In the genomic region with DNA sequence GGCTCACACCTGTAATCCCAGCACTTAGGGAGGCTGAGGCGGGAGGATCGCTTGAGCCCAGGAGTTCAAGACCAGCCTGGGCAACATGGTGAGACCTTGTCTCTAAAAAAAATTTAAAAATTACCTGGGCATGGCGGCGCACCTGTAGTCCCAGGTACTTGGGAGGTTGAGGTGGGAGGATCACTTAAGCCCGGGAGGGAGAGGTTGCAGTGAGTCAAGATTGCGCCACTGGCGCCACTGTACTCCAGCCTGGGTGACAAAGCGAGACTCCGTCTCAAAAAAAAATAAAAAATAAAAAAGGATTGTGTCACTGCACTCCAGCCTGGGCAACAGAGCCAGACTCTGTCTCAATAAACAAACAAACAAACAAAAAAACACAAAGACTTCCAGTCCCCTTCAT, we compare ENCODE assay signal across 8 cellular contexts. TPM values are rescaled to one million over a fixed set of nuclear protein-coding genes. Genes with fewer than 3 reads are reported as not detected.
A peak's percentile ranks its signal among the peaks of the same experiment; 100 is the strongest.
DNase-seq lines count a peak whose midpoint lies in the region; ATAC-seq, FAIRE-seq and TF ChIP-seq lines count a peak whose summit lies in the region.
"Not testable (repeated sequence)": the region's sequence is repeated elsewhere in the genome, so short reads cannot be mapped to it uniquely, and the experiment has no call there.

No MANE protein-coding gene starts in this region.

- H3K4me3 ChIP-seq in HEK293 (ENCODE audit: low read depth, low read length); body of pancreas; HepG2 (replicated peaks in 1 of 3; ENCODE audit: insufficient read depth in 1 of 3, low read depth in 2 of 3, low read length in 3 of 3); neural progenitor cell; thymus (ENCODE audit: low read length): not testable (repeated sequence)

- H2AFZ ChIP-seq in HepG2 (ENCODE audit: low read length); neural progenitor cell (replicated peaks): not testable (repeated sequence)

- not testable (repeated sequence) for H3K4me1 ChIP-seq in HEK293 (ENCODE audit: control insufficient read depth, insufficient read depth, low read length)
- H3K4me1 ChIP-seq in body of pancreas, result peaks cover 72% of the 10 kb centered on the region
- peaks cover 67% of the 10 kb centered on the region for H3K4me1 ChIP-seq in HepG2 (ENCODE audit: insufficient read depth, low read length)
- peaks cover 22% of the 10 kb centered on the region for H3K4me1 ChIP-seq in neural progenitor cell
- peaks cover 50% of the 10 kb centered on the region for H3K4me1 ChIP-seq in thymus (ENCODE audit: control insufficient read depth, insufficient read depth, low read length)

- not testable (repeated sequence) for ATAC-seq in body of pancreas, HepG2

- H3K4me2 ChIP-seq in HepG2 (ENCODE audit: low read depth, low read length); neural progenitor cell: not testable (repeated sequence)

- not testable (repeated sequence) for TF ChIP-seq RAD21 in HepG2 (CRISPR knock-in tag; IDR thresholded peaks at IDR 0.05)

- peak overlapping the region; percentile 25 for H3K4me3 Mint-ChIP-seq in T-helper 1 cell treated with Interleukin-12 subunit alpha and Interleukin-12 subunit beta and Interleukin-4 antibody, amounts not matched to agents 30 μg/mL and 1 μg/mL, for 36 hours
- H3K4me3 Mint-ChIP-seq in activated CD4-positive, alpha-beta T cell treated with anti-CD3 and anti-CD28 coated beads, Interleukin-2, amount 10 ng/mL, durations not matched to agents 7 days and 5 days; neural progenitor cell: not testable (repeated sequence)

- H4K20me1 ChIP-seq in HepG2 (ENCODE audit: insufficient read depth, low read length); neural progenitor cell (ENCODE audit: low read depth): not testable (repeated sequence)

- H3K9me3 Mint-ChIP-seq in T-helper 1 cell treated with Interleukin-12 subunit alpha and Interleukin-12 subunit beta and Interleukin-4 antibody, amounts not matched to agents 30 μg/mL and 1 μg/mL, for 36 hours; activated CD4-positive, alpha-beta T cell treated with anti-CD3 and anti-CD28 coated beads, Interleukin-2, amount 10 ng/mL, durations not matched to agents 7 days and 5 days; neural progenitor cell: not testable (repeated sequence)

- H3F3A ChIP-seq in neural progenitor cell (ENCODE audit: low read depth), result peaks cover 14% of the 10 kb centered on the region

- BruUV-seq in HepG2 (replicated peaks; lab: Mats Ljungman, UMichigan), result not testable (repeated sequence)

- H3K27me3 ChIP-seq in body of pancreas; HepG2 (ENCODE audit: control insufficient read depth in 1 of 2, insufficient read depth in 2 of 2, low read length in 2 of 2); neural progenitor cell; thymus (ENCODE audit: control insufficient read depth, insufficient read depth): not testable (repeated sequence)

- not testable (repeated sequence) for H3K36me3 ChIP-seq in HEK293 (ENCODE audit: control insufficient read depth in 2 of 2, insufficient read depth in 1 of 2, low read length in 2 of 2); body of pancreas (replicated peaks in 1 of 2; ENCODE audit: insufficient read depth in 1 of 2, low read depth in 2 of 2); HepG2 (replicated peaks in 1 of 2; ENCODE audit: control insufficient read depth in 1 of 2, insufficient read depth in 2 of 2, low read length in 2 of 2); neural progenitor cell; thymus (ENCODE audit: control insufficient read depth, insufficient read depth)

- peaks cover 37% of the 10 kb centered on the region for H3K36me3 Mint-ChIP-seq in T-helper 1 cell treated with Interleukin-12 subunit alpha and Interleukin-12 subunit beta and Interleukin-4 antibody, amounts not matched to agents 30 μg/mL and 1 μg/mL, for 36 hours (ENCODE audit: low read depth)
- H3K36me3 Mint-ChIP-seq in activated CD4-positive, alpha-beta T cell treated with anti-CD3 and anti-CD28 coated beads, Interleukin-2, amount 10 ng/mL, durations not matched to agents 7 days and 5 days (ENCODE audit: low read depth), result peaks cover 60% of the 10 kb centered on the region
- not testable (repeated sequence) for H3K36me3 Mint-ChIP-seq in neural progenitor cell

- TF ChIP-seq CTCF in C4-2B (conservative IDR thresholded peaks at IDR 0.05); HEK293 (tag by site-specific recombination; IDR thresholded peaks at IDR 0.05); body of pancreas (IDR thresholded peaks at IDR 0.05); HepG2 (CRISPR knock-in tag; IDR thresholded peaks at IDR 0.05); neural progenitor cell (IDR thresholded peaks at IDR 0.05): not testable (repeated sequence)

- H3K27me3 Mint-ChIP-seq in T-helper 1 cell treated with Interleukin-12 subunit alpha and Interleukin-12 subunit beta and Interleukin-4 antibody, amounts not matched to agents 30 μg/mL and 1 μg/mL, for 36 hours (ENCODE audit: low read depth); activated CD4-positive, alpha-beta T cell treated with anti-CD3 and anti-CD28 coated beads, Interleukin-2, amount 10 ng/mL, durations not matched to agents 7 days and 5 days: not testable (repeated sequence)
- H3K27me3 Mint-ChIP-seq in neural progenitor cell (ENCODE audit: insufficient read depth, low read depth), result peaks cover 12% of the 10 kb centered on the region

- not testable (repeated sequence) for TF ChIP-seq POLR2A in body of pancreas (IDR thresholded peaks at IDR 0.05); HepG2 (IDR thresholded peaks at IDR 0.05; ENCODE audit: insufficient read depth in 1 of 2, low read depth in 2 of 2, low read length in 2 of 2)

- FAIRE-seq in HepG2 (lab: Jason Lieb, UNC), result not testable (repeated sequence)

- not testable (repeated sequence) for TF ChIP-seq EP300 in HepG2 (IDR thresholded peaks at IDR 0.05; ENCODE audit: low read depth in 2 of 2, low read length in 2 of 2); HepG2 (CRISPR knock-in tag; IDR thresholded peaks at IDR 0.05; ENCODE audit: borderline replicate concordance)

- not testable (repeated sequence) for H3K9ac ChIP-seq in HepG2 (ENCODE audit: insufficient read depth, low read depth, low read length); neural progenitor cell

- peak overlapping the region; percentile 80 for H3K27ac Mint-ChIP-seq in T-helper 1 cell treated with Interleukin-12 subunit alpha and Interleukin-12 subunit beta and Interleukin-4 antibody, amounts not matched to agents 30 μg/mL and 1 μg/mL, for 36 hours
- peak overlapping the region; percentile 31 for H3K27ac Mint-ChIP-seq in activated CD4-positive, alpha-beta T cell treated with anti-CD3 and anti-CD28 coated beads, Interleukin-2, amount 10 ng/mL, durations not matched to agents 7 days and 5 days
- H3K27ac Mint-ChIP-seq in neural progenitor cell, result peak overlapping the region; percentile 92

- H3K4me1 Mint-ChIP-seq in T-helper 1 cell treated with Interleukin-12 subunit alpha and Interleukin-12 subunit beta and Interleukin-4 antibody, amounts not matched to agents 30 μg/mL and 1 μg/mL, for 36 hours (ENCODE audit: low read depth), result peaks cover 62% of the 10 kb centered on the region
- peaks cover 68% of the 10 kb centered on the region for H3K4me1 Mint-ChIP-seq in activated CD4-positive, alpha-beta T cell treated with anti-CD3 and anti-CD28 coated beads, Interleukin-2, amount 10 ng/mL, durations not matched to agents 7 days and 5 days
- peaks cover 39% of the 10 kb centered on the region for H3K4me1 Mint-ChIP-seq in neural progenitor cell

- DNase-seq in activated CD4-positive, alpha-beta T cell treated with anti-CD3 and anti-CD28 coated beads, Interleukin-2, amount 10 ng/mL, durations not matched to agents 7 days and 5 days; HepG2 (ENCODE audit: low spot score); neural progenitor cell (ENCODE audit: low spot score): not testable (repeated sequence)
- peak in 2 of 4 donors; percentile 19 to 36 for DNase-seq in body of pancreas

- not testable (repeated sequence) for H3K9me3 ChIP-seq in HEK293 (ENCODE audit: control insufficient read depth, insufficient read depth, low read depth, low read length); body of pancreas; HepG2 (ENCODE audit: low read length); neural progenitor cell (ENCODE audit: low read depth); thymus (ENCODE audit: control insufficient read depth)

- H3K79me2 ChIP-seq in HepG2 (ENCODE audit: insufficient read depth, low read length); neural progenitor cell (ENCODE audit: low read depth): not testable (repeated sequence)

- intact Hi-C loops in body of pancreas (cut with DNase I); HepG2 (cut with micrococcal nuclease; ENCODE audit: unreplicated experiment): not testable (repeated sequence)

- WGBS in body of pancreas, 2 donors, result 89 to 91% methylated on average over 9 of the region's 9 CpGs
- 98% methylated on average over 9 of the region's 9 CpGs for WGBS in HepG2 (ENCODE audit: low lambda C conversion rate)
- WGBS in thymus, result 98% methylated on average over 9 of the region's 9 CpGs

- POLR2A ChIA-PET in HEK293 (lab: Yijun Ruan, JAX), result interaction anchor here (0.6 kb wide), 1 partner anchor 12 kb away, joined by 3 read pairs; no protein-coding TSS in a partner anchor
- POLR2A ChIA-PET in activated CD4-positive, alpha-beta T cell treated with anti-CD3 and anti-CD28 coated beads, Interleukin-2, amount 10 ng/mL, durations not matched to agents 7 days and 5 days (lab: Charles Lee), result not testable (repeated sequence)
- POLR2A ChIA-PET in HepG2 (lab: Yijun Ruan, JAX), result interaction anchor here (3.8 to 18.2 kb wide), 2 partner anchors 12 to 29 kb away, joined by 29 to 945 read pairs; a partner anchor contains a TSS

- in situ Hi-C loops in HepG2 (cut with HindIII; ENCODE audit: extremely low pct_ligation_motif_present, low pct_unique_long_range_greater_than_20kb), result loop anchor here (10.0 kb wide), 1 partner anchor 220 kb away; no protein-coding TSS in a partner anchor

- CTCF ChIA-PET in HEK293 (lab: Yijun Ruan, JAX); HepG2 (lab: Yijun Ruan, JAX; ENCODE audit: low intra/inter-chr PET ratio, low total read pairs): not testable (repeated sequence)
- CTCF ChIA-PET in activated CD4-positive, alpha-beta T cell treated with anti-CD3 and anti-CD28 coated beads, Interleukin-2, amount 10 ng/mL, durations not matched to agents 7 days and 5 days (lab: Charles Lee), result interaction anchor here (0.6 kb wide), 1 partner anchor 1436 kb away, joined by 3 read pairs; no protein-coding TSS in a partner anchor

- H3K27ac ChIP-seq in C4-2B, result peak overlapping the region; percentile 45
- H3K27ac ChIP-seq in HEK293 (ENCODE audit: extremely low read depth, low read depth, low read length); HepG2 (ENCODE audit: extremely low read length, insufficient read depth, low read length); neural progenitor cell: not testable (repeated sequence)
- peak overlapping the region in 3 of 4 donors; percentile 13 to 91 (median 48) for H3K27ac ChIP-seq in body of pancreas
- peak overlapping the region; percentile 42 for H3K27ac ChIP-seq in thymus (ENCODE audit: low read depth)

RNA-seq across cellular contexts. Expression of a gene that starts 24.1 kb away (rescaled TPM):
- total RNA-seq in activated CD4-positive, alpha-beta T cell treated with anti-CD3 and anti-CD28 coated beads, Interleukin-2, amount 10 ng/mL, durations not matched to agents 7 days and 5 days, result 100 to 1,000 TPM; 159 to 184 TPM
- 100 to 1,000 TPM; 642 to 771 TPM for total RNA-seq in body of pancreas
- 313 and 427 TPM in 2 replicates for total RNA-seq in HepG2 (2016; rRNA removed; fragmentation: Illumina TruSeq; extraction: Trizol)
- total RNA-seq in HepG2 (2016; cell fraction: cytosol; rRNA removed; fragmentation: Illumina TruSeq; extraction: Trizol; ENCODE audit: low read depth), result 141 and 153 TPM in 2 replicates
- total RNA-seq in HepG2 (2016; cell fraction: insoluble cytoplasmic fraction; rRNA removed; fragmentation: Illumina TruSeq; extraction: Trizol), result 301 and 418 TPM in 2 replicates
- total RNA-seq in HepG2 (2016; cell fraction: membrane; rRNA removed; fragmentation: Illumina TruSeq; extraction: Trizol), result 264 and 299 TPM in 2 replicates
- total RNA-seq in HepG2 (2016; cell fraction: nucleus; rRNA removed; fragmentation: Illumina TruSeq; extraction: Trizol), result 351 and 393 TPM in 2 replicates
- polyA plus RNA-seq in HepG2 (2011; rRNA removed), result 394 and 416 TPM in 2 replicates
- polyA plus RNA-seq in HepG2 (2011; cell fraction: cytosol; rRNA removed), result 294 and 385 TPM in 2 replicates
- polyA plus RNA-seq in HepG2 (2011; cell fraction: nucleus; rRNA removed), result 177 and 227 TPM in 2 replicates
- polyA plus RNA-seq in HepG2 (2012), result 183 and 277 TPM in 2 replicates
- 97.4 and 108 TPM in 2 replicates for polyA plus RNA-seq in HepG2 (2016; cell fraction: cytosol; fragmentation: Illumina TruSeq; extraction: Trizol; ENCODE audit: low read depth)
- polyA plus RNA-seq in HepG2 (2016; cell fraction: insoluble cytoplasmic fraction; fragmentation: Illumina TruSeq; extraction: Trizol; ENCODE audit: low read depth), result 293 and 310 TPM in 2 replicates
- 142 and 166 TPM in 2 replicates for polyA plus RNA-seq in HepG2 (2016; cell fraction: membrane; fragmentation: Illumina TruSeq; extraction: Trizol; ENCODE audit: low read depth)
- 511 and 532 TPM in 2 replicates for polyA plus RNA-seq in HepG2 (2016; cell fraction: nucleus; fragmentation: Illumina TruSeq; extraction: Trizol; ENCODE audit: insufficient read depth, low read depth)
- polyA minus RNA-seq in HepG2 (2011; rRNA and poly(A)+ RNA removed; ENCODE audit: low replicate concordance), result 163 and 714 TPM in 2 replicates
- polyA minus RNA-seq in HepG2 (2011; cell fraction: cytosol; rRNA and poly(A)+ RNA removed), result 357 and 375 TPM in 2 replicates
- polyA minus RNA-seq in HepG2 (2011; cell fraction: nucleus; rRNA and poly(A)+ RNA removed), result 208 and 277 TPM in 2 replicates
- 72.7 and 73.9 TPM in 2 replicates for total RNA-seq in neural progenitor cell (ENCODE audit: low replicate concordance)
- polyA plus RNA-seq in thymus, result 113 TPM

RNA-seq across cellular contexts. Expression of a gene that starts 52.0 kb away (rescaled TPM):
- total RNA-seq in activated CD4-positive, alpha-beta T cell treated with anti-CD3 and anti-CD28 coated beads, Interleukin-2, amount 10 ng/mL, durations not matched to agents 7 days and 5 days, result 10 to 100 TPM; 30.2 to 31.9 TPM
- total RNA-seq in body of pancreas (10 to 100 TPM; 13.8 to 16.3 TPM), HepG2 (2016; rRNA removed; fragmentation: Illumina TruSeq; extraction: Trizol) (34.2 and 43.8 TPM in 2 replicates), neural progenitor cell (ENCODE audit: low replicate concordance) (59.1 and 80.2 TPM in 2 replicates)
- 3.6 and 5.8 TPM in 2 replicates for total RNA-seq in HepG2 (2016; cell fraction: cytosol; rRNA removed; fragmentation: Illumina TruSeq; extraction: Trizol; ENCODE audit: low read depth)
- 33.6 and 41.0 TPM in 2 replicates for total RNA-seq in HepG2 (2016; cell fraction: insoluble cytoplasmic fraction; rRNA removed; fragmentation: Illumina TruSeq; extraction: Trizol)
- total RNA-seq in HepG2 (2016; cell fraction: membrane; rRNA removed; fragmentation: Illumina TruSeq; extraction: Trizol), result 21.8 and 22.8 TPM in 2 replicates
- total RNA-seq in HepG2 (2016; cell fraction: nucleus; rRNA removed; fragmentation: Illumina TruSeq; extraction: Trizol), result 18.7 and 21.9 TPM in 2 replicates
- polyA plus RNA-seq in HepG2 (2011; rRNA removed) (12.1 and 12.6 TPM in 2 replicates), thymus (18.8 TPM)
- polyA plus RNA-seq in HepG2 (2011; cell fraction: cytosol; rRNA removed), result 7.2 and 12.4 TPM in 2 replicates
- 3.6 and 7.1 TPM in 2 replicates for polyA plus RNA-seq in HepG2 (2011; cell fraction: nucleus; rRNA removed)
- polyA plus RNA-seq in HepG2 (2012), result 22.6 and 27.8 TPM in 2 replicates
- polyA plus RNA-seq in HepG2 (2016; cell fraction: cytosol; fragmentation: Illumina TruSeq; extraction: Trizol; ENCODE audit: low read depth), result 2.1 and 2.8 TPM in 2 replicates
- 41.1 and 42.1 TPM in 2 replicates for polyA plus RNA-seq in HepG2 (2016; cell fraction: insoluble cytoplasmic fraction; fragmentation: Illumina TruSeq; extraction: Trizol; ENCODE audit: low read depth)
- 10.2 and 11.0 TPM in 2 replicates for polyA plus RNA-seq in HepG2 (2016; cell fraction: membrane; fragmentation: Illumina TruSeq; extraction: Trizol; ENCODE audit: low read depth)
- polyA plus RNA-seq in HepG2 (2016; cell fraction: nucleus; fragmentation: Illumina TruSeq; extraction: Trizol; ENCODE audit: insufficient read depth, low read depth), result 24.6 and 26.0 TPM in 2 replicates
- polyA minus RNA-seq in HepG2 (2011; rRNA and poly(A)+ RNA removed; ENCODE audit: low replicate concordance), result 4.4 and 5.8 TPM in 2 replicates
- polyA minus RNA-seq in HepG2 (2011; cell fraction: cytosol; rRNA and poly(A)+ RNA removed), result 22.9 and 28.6 TPM in 2 replicates
- 10.7 and 18.3 TPM in 2 replicates for polyA minus RNA-seq in HepG2 (2011; cell fraction: nucleus; rRNA and poly(A)+ RNA removed)

RNA-seq across cellular contexts. Expression of a gene that starts 58.9 kb away (rescaled TPM):
- total RNA-seq in activated CD4-positive, alpha-beta T cell treated with anti-CD3 and anti-CD28 coated beads, Interleukin-2, amount 10 ng/mL, durations not matched to agents 7 days and 5 days, result under 1 TPM; 0.58 to 0.72 TPM
- total RNA-seq in body of pancreas (1 to 10 TPM; 7.8 to 8.6 TPM), HepG2 (2016; rRNA removed; fragmentation: Illumina TruSeq; extraction: Trizol) (17.6 and 36.7 TPM in 2 replicates), neural progenitor cell (ENCODE audit: low replicate concordance) (4.1 and 12.0 TPM in 2 replicates)
- total RNA-seq in HepG2 (2016; cell fraction: cytosol; rRNA removed; fragmentation: Illumina TruSeq; extraction: Trizol; ENCODE audit: low read depth), result 6.8 and 7.3 TPM in 2 replicates
- 15.3 and 36.6 TPM in 2 replicates for total RNA-seq in HepG2 (2016; cell fraction: insoluble cytoplasmic fraction; rRNA removed; fragmentation: Illumina TruSeq; extraction: Trizol)
- total RNA-seq in HepG2 (2016; cell fraction: membrane; rRNA removed; fragmentation: Illumina TruSeq; extraction: Trizol), result 18.5 and 19.0 TPM in 2 replicates
- total RNA-seq in HepG2 (2016; cell fraction: nucleus; rRNA removed; fragmentation: Illumina TruSeq; extraction: Trizol), result 35.5 and 42.6 TPM in 2 replicates
- polyA plus RNA-seq in HepG2 (2011; rRNA removed) (17.4 and 20.3 TPM in 2 replicates), thymus (1.1 TPM)
- polyA plus RNA-seq in HepG2 (2011; cell fraction: cytosol; rRNA removed), result 12.9 and 24.5 TPM in 2 replicates
- 30.8 and 41.2 TPM in 2 replicates for polyA plus RNA-seq in HepG2 (2011; cell fraction: nucleus; rRNA removed)
- 19.0 and 20.9 TPM in 2 replicates for polyA plus RNA-seq in HepG2 (2012)
- polyA plus RNA-seq in HepG2 (2016; cell fraction: cytosol; fragmentation: Illumina TruSeq; extraction: Trizol; ENCODE audit: low read depth), result 3.0 and 3.4 TPM in 2 replicates
- 14.9 and 16.9 TPM in 2 replicates for polyA plus RNA-seq in HepG2 (2016; cell fraction: insoluble cytoplasmic fraction; fragmentation: Illumina TruSeq; extraction: Trizol; ENCODE audit: low read depth)
- 7.9 and 8.5 TPM in 2 replicates for polyA plus RNA-seq in HepG2 (2016; cell fraction: membrane; fragmentation: Illumina TruSeq; extraction: Trizol; ENCODE audit: low read depth)
- 54.3 and 62.4 TPM in 2 replicates for polyA plus RNA-seq in HepG2 (2016; cell fraction: nucleus; fragmentation: Illumina TruSeq; extraction: Trizol; ENCODE audit: insufficient read depth, low read depth)
- 2.0 and 68.2 TPM in 2 replicates for polyA minus RNA-seq in HepG2 (2011; rRNA and poly(A)+ RNA removed; ENCODE audit: low replicate concordance)
- polyA minus RNA-seq in HepG2 (2011; cell fraction: cytosol; rRNA and poly(A)+ RNA removed), result 28.7 and 38.5 TPM in 2 replicates
- 19.8 and 22.1 TPM in 2 replicates for polyA minus RNA-seq in HepG2 (2011; cell fraction: nucleus; rRNA and poly(A)+ RNA removed)

Comparison
In these comparisons a context has a peak if more than half of its experiments do, and no peak if none do; other contexts are left out.
1. H3K27ac Mint-ChIP-seq: peak in every context shown above with its lines; median percentile 92 in neural progenitor cell; 80 in T-helper 1 cell treated with Interleukin-12 subunit alpha and Interleukin-12 subunit beta and Interleukin-4 antibody, amounts not matched to agents 30 μg/mL and 1 μg/mL, for 36 hours; 31 in activated CD4-positive, alpha-beta T cell treated with anti-CD3 and anti-CD28 coated beads, Interleukin-2, amount 10 ng/mL, durations not matched to agents 7 days and 5 days.